ENCODE assay signal across 1 cellular context in genomic region chr2:112629823-112630222, GRCh38.
TF ChIP-seq lines count a peak whose summit lies in the region.

No MANE protein-coding gene starts in this region.

TF ChIP-seq in endothelial cell of umbilical vein, 7 proteins besides CTCF, POLR2A, EP300 and RAD21:
- TF ChIP-seq MYC (IDR thresholded peaks at IDR 0.05; ENCODE audit: low read depth, low read length), result no peak
